Comparison of ENCODE assay signal across 25 cellular contexts in genomic region chr14:105547741-105548169, GRCh38.
"Had no signal": no experiment of that assay in that cellular context is flagged by ENCODE, and none has a peak within 500 bp of the region (broad histone marks: within the 10 kb centered on the region; RNA-seq: fewer than 3 reads in every experiment).

No MANE protein-coding gene starts in this region.

- H3K27ac ChIP-seq: neutrophil, pancreas, prostate gland, right atrium auricular region, right lobe of liver, sigmoid colon, stomach, tibial artery, transverse colon, upper lobe of left lung, uterus had no signal

- H3K27me3 ChIP-seq: neutrophil, right atrium auricular region, right lobe of liver, stomach, upper lobe of left lung, uterus had no signal

- H3K4me3 ChIP-seq: pancreas, prostate gland, right atrium auricular region, right lobe of liver, sigmoid colon, stomach, tibial artery, transverse colon, upper lobe of left lung, uterus had no signal

- H3K4me1 ChIP-seq: pancreas, prostate gland, right atrium auricular region, right lobe of liver, sigmoid colon, stomach, tibial artery, transverse colon, upper lobe of left lung, uterus had no signal

- DNase-seq: naive B cell; naive thymus-derived CD8-positive, alpha-beta T cell; nephron progenitor cell; nucleus accumbens; pancreas; retina; right lobe of liver; small intestine; stimulated activated CD4-positive, alpha-beta T cell treated with anti-CD3 and anti-CD28 coated beads, Interleukin-15, amount 100 ng/mL, for 24 hours; stimulated activated CD4-positive, alpha-beta T cell treated with anti-CD3 and anti-CD28 coated beads, Interleukin-2, amount 100 ng/mL, for 24 hours; stimulated activated CD4-positive, alpha-beta T cell treated with anti-CD3 and anti-CD28 coated beads, Interleukin-2, amount 100 ng/mL, for 48 hours; stimulated activated CD4-positive, alpha-beta T cell treated with anti-CD3 and anti-CD28 coated beads, Interleukin-4, amount 100 ng/mL, for 24 hours; stimulated activated naive B cell treated with anti-CD40 and anti-IgM and Interleukin-4, amounts not matched to agents 10 μg/mL and 1 μg/mL and 100 μg/mL, for 72 hours; stimulated activated naive CD4-positive, alpha-beta T cell treated with Interleukin-2 at 50 U/mL for 16 hours; stomach; tibial artery; transverse colon; uterus had no signal

- H3K36me3 ChIP-seq: neutrophil, pancreas, prostate gland, right atrium auricular region, right lobe of liver, sigmoid colon, stomach, tibial artery, transverse colon, upper lobe of left lung, uterus had no signal

- ATAC-seq: naive thymus-derived CD8-positive, alpha-beta T cell; natural killer cell treated with Interleukin-12 subunit alpha and Interleukin-12 subunit beta and Interleukin-15 and Interleukin-18, amount 100 ng/mL, for 72 hours; pancreas; stimulated activated effector memory CD8-positive, alpha-beta T cell treated with anti-CD3 and anti-CD28 coated beads, Interleukin-12 subunit alpha, Interleukin-12 subunit beta, amount 100 ng/mL, for 72 hours; stimulated activated naive B cell treated with anti-CD40 and anti-IgM and Interleukin-4, amounts not matched to agents 10 μg/mL and 1 μg/mL and 100 μg/mL, for 72 hours had no signal

- H3K9me3 ChIP-seq: neutrophil, pancreas, prostate gland, right lobe of liver, uterus had no signal
